Comparison of ENCODE assay signal across 12 cellular contexts in genomic region chr11:65077466-65077865, GRCh38. TPM values are rescaled to one million over a fixed set of nuclear protein-coding genes. Genes with fewer than 3 reads are reported as not detected.
DNase-seq lines count a peak whose midpoint lies in the region; ATAC-seq and TF ChIP-seq lines count a peak whose summit lies in the region.
"Had no signal": no experiment of that assay in that cellular context is flagged by ENCODE, and none has a peak within 500 bp of the region (broad histone marks: within the 10 kb centered on the region; RNA-seq: fewer than 3 reads in every experiment).

No MANE protein-coding gene starts in this region.

- no peaks in the 10 kb centered on the region for H3K9me3 Mint-ChIP-seq in activated CD8-positive, alpha-beta memory T cell treated with anti-CD3 and anti-CD28 coated beads, Interleukin-2, amount 10 ng/mL, durations not matched to agents 7 days and 5 days (ENCODE audit: low read depth)
- H3K9me3 Mint-ChIP-seq: IgD-negative memory B cell had no signal

- TF ChIP-seq CTCF in osteoblast (IDR thresholded peaks at IDR 0.05; ENCODE audit: extremely low read depth, low read depth, low read length), result no peak

- no peaks in the 10 kb centered on the region for H3K27me3 Mint-ChIP-seq in activated CD8-positive, alpha-beta memory T cell treated with anti-CD3 and anti-CD28 coated beads, Interleukin-2, amount 10 ng/mL, durations not matched to agents 7 days and 5 days
- no peaks in the 10 kb centered on the region for H3K27me3 Mint-ChIP-seq in T-helper 17 cell
- H3K27me3 Mint-ChIP-seq: IgD-negative memory B cell had no signal

- no peak overlapping the region for H3K27ac ChIP-seq in osteoblast (ENCODE audit: low read depth, low read length)

- DNase-seq in activated CD8-positive, alpha-beta memory T cell treated with anti-CD3 and anti-CD28 coated beads, Interleukin-2, amount 10 ng/mL, durations not matched to agents 7 days and 5 days, result no peak
- DNase-seq in activated CD8-positive, alpha-beta memory T cell treated with anti-CD3 and anti-CD28 coated beads for 24 hours, result no peak
- DNase-seq in M059J (ENCODE audit: low read depth) (peak; percentile 29), T-helper 17 cell (no peak), osteoblast (ENCODE audit: insufficient read length, low spot score, missing footprints) (peak; percentile 48), hypothalamus (lab: John Stamatoyannopoulos, UW) (no peak)
- no peak for DNase-seq in activated CD4-positive, alpha-beta T cell treated with anti-CD3 and anti-CD28 coated beads for 1 hour
- DNase-seq: NCI-H1417 treated with DMSO at 0.1 percent for 48 hours, T1000 had no signal

- peak overlapping the region; percentile 29 for H2AFZ ChIP-seq in osteoblast (ENCODE audit: low read length)

- peaks cover 12% of the 10 kb centered on the region for H3K36me3 ChIP-seq in osteoblast (ENCODE audit: insufficient read depth, low read length)
- H3K36me3 ChIP-seq: transverse colon had no signal

- CTCF ChIA-PET in activated CD8-positive, alpha-beta memory T cell treated with anti-CD3 and anti-CD28 coated beads, Interleukin-2, amount 10 ng/mL, durations not matched to agents 7 days and 5 days (lab: Charles Lee), result interaction anchor here (1.2 to 4.6 kb wide), 2 partner anchors 28 to 64 kb away, joined by 5 to 24 read pairs; partner anchors contain the start of gene ARL2

- H3K4me3 ChIP-seq in osteoblast (ENCODE audit: insufficient read depth, low read length), result no peak overlapping the region
- H3K4me3 ChIP-seq: transverse colon had no signal

- no peak overlapping the region for H3K4me3 Mint-ChIP-seq in activated CD8-positive, alpha-beta memory T cell treated with anti-CD3 and anti-CD28 coated beads, Interleukin-2, amount 10 ng/mL, durations not matched to agents 7 days and 5 days
- peak overlapping the region; percentile 25 for H3K4me3 Mint-ChIP-seq in T-helper 17 cell

- H4K20me1 ChIP-seq in osteoblast (ENCODE audit: insufficient read depth, low read length), result no peaks in the 10 kb centered on the region

- no peaks in the 10 kb centered on the region for H3K27me3 ChIP-seq in osteoblast (ENCODE audit: insufficient read depth, low read length)
- H3K27me3 ChIP-seq: transverse colon had no signal

- H3K36me3 Mint-ChIP-seq in activated CD8-positive, alpha-beta memory T cell treated with anti-CD3 and anti-CD28 coated beads, Interleukin-2, amount 10 ng/mL, durations not matched to agents 7 days and 5 days, result peaks cover 48% of the 10 kb centered on the region
- no peaks in the 10 kb centered on the region for H3K36me3 Mint-ChIP-seq in T-helper 17 cell (ENCODE audit: low read depth)
- H3K36me3 Mint-ChIP-seq: IgD-negative memory B cell had no signal

- H3K4me1 ChIP-seq in osteoblast (ENCODE audit: insufficient read depth, low read length), result no peaks in the 10 kb centered on the region

- peak overlapping the region; percentile 45 for H3K27ac Mint-ChIP-seq in activated CD8-positive, alpha-beta memory T cell treated with anti-CD3 and anti-CD28 coated beads, Interleukin-2, amount 10 ng/mL, durations not matched to agents 7 days and 5 days
- peak overlapping the region; percentile 49 for H3K27ac Mint-ChIP-seq in T-helper 17 cell

- peaks cover 37% of the 10 kb centered on the region for H3K79me2 ChIP-seq in osteoblast (ENCODE audit: insufficient read depth, low read length)

- no peak for ATAC-seq in activated CD8-positive, alpha-beta memory T cell treated with anti-CD3 and anti-CD28 coated beads, Interleukin-2, amount 10 ng/mL, durations not matched to agents 7 days and 5 days
- ATAC-seq in T-helper 17 cell (no peak), HG03342 (IDR thresholded peaks at IDR 0.05; ENCODE audit: unreplicated experiment) (no peak)

- H3K4me2 ChIP-seq in osteoblast (ENCODE audit: insufficient read depth, low read length), result no peak overlapping the region

- no peaks in the 10 kb centered on the region for H3K9me3 ChIP-seq in T-helper 17 cell (ENCODE audit: control insufficient read depth, low read length, poor library complexity, severe bottlenecking)
- H3K9me3 ChIP-seq in osteoblast (ENCODE audit: low read depth, low read length), result no peaks in the 10 kb centered on the region
- H3K9me3 ChIP-seq: transverse colon had no signal

- H3K4me1 Mint-ChIP-seq in activated CD8-positive, alpha-beta memory T cell treated with anti-CD3 and anti-CD28 coated beads, Interleukin-2, amount 10 ng/mL, durations not matched to agents 7 days and 5 days, result peaks cover 56% of the 10 kb centered on the region
- H3K4me1 Mint-ChIP-seq in T-helper 17 cell, result peaks cover 8% of the 10 kb centered on the region

RNA-seq across cellular contexts. Expression of gene CDCA5, which starts 6.4 kb away (rescaled TPM):
- 100 to 1,000 TPM; 128 to 147 TPM for total RNA-seq in activated CD8-positive, alpha-beta memory T cell treated with anti-CD3 and anti-CD28 coated beads, Interleukin-2, amount 10 ng/mL, durations not matched to agents 7 days and 5 days
- total RNA-seq in M059J (2014; rRNA removed; shearing (Covaris generic)), result 47.9 and 56.8 TPM in 2 replicates
- under 1 TPM; 0.37 to 0.90 TPM for total RNA-seq in T-helper 17 cell
- total RNA-seq in osteoblast, result 2.1 and 3.3 TPM in 2 replicates

RNA-seq across cellular contexts. Expression of gene ZFPL1, which starts 6.6 kb away (rescaled TPM):
- total RNA-seq in activated CD8-positive, alpha-beta memory T cell treated with anti-CD3 and anti-CD28 coated beads, Interleukin-2, amount 10 ng/mL, durations not matched to agents 7 days and 5 days, result 10 to 100 TPM; 28.3 to 32.4 TPM
- 83.4 and 96.0 TPM in 2 replicates for total RNA-seq in M059J (2014; rRNA removed; shearing (Covaris generic))
- 10 to 100 TPM; 40.7 to 50.2 TPM for total RNA-seq in T-helper 17 cell
- 38.6 and 39.4 TPM in 2 replicates for total RNA-seq in osteoblast

RNA-seq across cellular contexts. Expression of gene VPS51, which starts 18.5 kb away (rescaled TPM):
- total RNA-seq in activated CD8-positive, alpha-beta memory T cell treated with anti-CD3 and anti-CD28 coated beads, Interleukin-2, amount 10 ng/mL, durations not matched to agents 7 days and 5 days, result 100 to 1,000 TPM; 104 to 116 TPM
- total RNA-seq in M059J (2014; rRNA removed; shearing (Covaris generic)), result 117 and 170 TPM in 2 replicates
- 100 to 1,000 TPM; 181 to 217 TPM for total RNA-seq in T-helper 17 cell
- total RNA-seq in osteoblast, result 122 and 153 TPM in 2 replicates

RNA-seq across cellular contexts. Expression of gene NAALADL1, which starts 19.1 kb away (rescaled TPM):
- 10 to 100 TPM; 14.8 to 15.3 TPM for total RNA-seq in activated CD8-positive, alpha-beta memory T cell treated with anti-CD3 and anti-CD28 coated beads, Interleukin-2, amount 10 ng/mL, durations not matched to agents 7 days and 5 days
- total RNA-seq in M059J (2014; rRNA removed; shearing (Covaris generic)), result 0.34 TPM in 1 of 2 replicates, not detected in the other
- 10 to 100 TPM; 12.5 to 16.0 TPM for total RNA-seq in T-helper 17 cell
- total RNA-seq in osteoblast, result 15.6 and 17.7 TPM in 2 replicates

RNA-seq across cellular contexts. Expression of gene TM7SF2, which starts 34.2 kb away (rescaled TPM):
- total RNA-seq in activated CD8-positive, alpha-beta memory T cell treated with anti-CD3 and anti-CD28 coated beads, Interleukin-2, amount 10 ng/mL, durations not matched to agents 7 days and 5 days, result 10 to 100 TPM; 21.0 to 26.2 TPM
- total RNA-seq in M059J (2014; rRNA removed; shearing (Covaris generic)), result 2.1 and 7.0 TPM in 2 replicates
- total RNA-seq in T-helper 17 cell, result 10 to 100 TPM; 15.2 to 18.5 TPM
- total RNA-seq in osteoblast, result 8.8 and 10.1 TPM in 2 replicates

Comparison
In these comparisons a context has a peak if more than half of its experiments do, and no peak if none do; other contexts are left out.
1. DNase-seq: peak in M059J (single experiment) and osteoblast (single experiment); none in activated CD8-positive, alpha-beta memory T cell treated with anti-CD3 and anti-CD28 coated beads, Interleukin-2, amount 10 ng/mL, durations not matched to agents 7 days and 5 days (single experiment), activated CD8-positive, alpha-beta memory T cell treated with anti-CD3 and anti-CD28 coated beads for 24 hours (single experiment), T-helper 17 cell (0 of 3), hypothalamus (0 of 51) and activated CD4-positive, alpha-beta T cell treated with anti-CD3 and anti-CD28 coated beads for 1 hour (single experiment).
2. RNA of gene CDCA5, which starts 6.4 kb away (total RNA-seq): 128 to 147 TPM in activated CD8-positive, alpha-beta memory T cell treated with anti-CD3 and anti-CD28 coated beads, Interleukin-2, amount 10 ng/mL, durations not matched to agents 7 days and 5 days and 47.9 to 56.8 TPM in M059J; 2.1 to 3.3 TPM in osteoblast and 0.37 to 0.90 TPM in T-helper 17 cell; every median in the first group is over 10 times any median in the second.